ENCODE assay signal across 1 cellular context in the genomic region with DNA sequence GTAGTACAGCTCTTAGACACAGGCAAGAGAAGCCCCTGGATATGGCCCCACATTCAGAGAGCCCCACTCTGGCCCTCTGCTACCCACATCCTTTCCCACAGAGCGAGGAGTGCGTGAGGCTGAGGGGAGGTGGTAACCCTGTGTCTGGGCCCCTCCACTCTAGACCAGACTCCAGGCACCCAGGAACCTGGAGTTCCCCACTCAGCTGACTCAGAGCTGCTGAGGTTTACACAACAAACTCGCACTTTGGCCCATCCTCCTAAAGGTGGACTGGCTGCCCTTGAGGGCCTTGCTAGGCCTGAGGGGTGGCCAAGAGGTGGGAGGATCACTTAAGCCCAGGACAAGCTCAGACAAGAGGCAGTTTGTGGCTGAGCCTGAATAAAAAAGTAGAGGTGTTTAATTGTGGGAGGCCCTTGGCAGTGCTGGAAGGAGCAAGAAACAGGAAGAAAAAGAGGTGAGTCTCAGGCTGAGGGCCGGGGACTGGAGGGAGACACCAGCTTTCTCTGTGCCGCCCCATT.
TF ChIP-seq lines count a peak whose summit lies in the region.

No MANE protein-coding gene starts in this region.

TF ChIP-seq in HepG2, 621 proteins besides CTCF, POLR2A, EP300 and RAD21 (continued from another document and continues in another):
- TF ChIP-seq, protein P1, sequence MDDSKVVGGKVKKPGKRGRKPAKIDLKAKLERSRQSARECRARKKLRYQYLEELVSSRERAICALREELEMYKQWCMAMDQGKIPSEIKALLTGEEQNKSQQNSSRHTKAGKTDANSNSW (CRISPR knock-in tag; IDR thresholded peaks at IDR 0.05; ENCODE audit: borderline replicate concordance): no peak
- TF ChIP-seq, protein P2, sequence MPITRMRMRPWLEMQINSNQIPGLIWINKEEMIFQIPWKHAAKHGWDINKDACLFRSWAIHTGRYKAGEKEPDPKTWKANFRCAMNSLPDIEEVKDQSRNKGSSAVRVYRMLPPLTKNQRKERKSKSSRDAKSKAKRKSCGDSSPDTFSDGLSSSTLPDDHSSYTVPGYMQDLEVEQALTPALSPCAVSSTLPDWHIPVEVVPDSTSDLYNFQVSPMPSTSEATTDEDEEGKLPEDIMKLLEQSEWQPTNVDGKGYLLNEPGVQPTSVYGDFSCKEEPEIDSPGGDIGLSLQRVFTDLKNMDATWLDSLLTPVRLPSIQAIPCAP (CRISPR knock-in tag; IDR thresholded peaks at IDR 0.05; ENCODE audit: low read depth): no peak
- TF ChIP-seq HMG20A (CRISPR knock-in tag; IDR thresholded peaks at IDR 0.05; ENCODE audit: borderline replicate concordance) (peak; percentile 67; the same call in 1 of the 2 replicates), NR2F6 (IDR thresholded peaks at IDR 0.05) (no peak; the same call in 1 of the 2 replicates), NR2F6 (CRISPR knock-in tag; IDR thresholded peaks at IDR 0.05) (0 out of 2 replicates have a peak, but pooled peaks have one; percentile 33), ZNF501 (CRISPR knock-in tag; IDR thresholded peaks at IDR 0.05) (peak; percentile 40; the same call in 1 of the 2 replicates), MED13 (CRISPR knock-in tag; IDR thresholded peaks at IDR 0.05) (no peak), ZFAT (CRISPR knock-in tag; conservative IDR thresholded peaks at IDR 0.05) (no peak), GATA4 (IDR thresholded peaks at IDR 0.05; ENCODE audit: borderline replicate concordance, low read depth) (no peak), KLF11 (CRISPR knock-in tag; IDR thresholded peaks at IDR 0.05) (no peak), FOXM1 (CRISPR knock-in tag; IDR thresholded peaks at IDR 0.05) (no peak), ZNF354B (CRISPR knock-in tag; IDR thresholded peaks at IDR 0.05) (no peak), NBN (conservative IDR thresholded peaks at IDR 0.05) (no peak), ZNF879 (CRISPR knock-in tag; IDR thresholded peaks at IDR 0.05) (no peak), AGO2 (optimal IDR thresholded peaks at IDR 0.05; ENCODE audit: low read depth, low read length) (no peak), EEA1 (CRISPR knock-in tag; IDR thresholded peaks at IDR 0.05; ENCODE audit: borderline replicate concordance) (no peak), MIER2 (CRISPR knock-in tag; IDR thresholded peaks at IDR 0.05) (no peak), ZNF605 (CRISPR knock-in tag; IDR thresholded peaks at IDR 0.05) (no peak), CEBPB (IDR thresholded peaks at IDR 0.05; ENCODE audit: borderline replicate concordance, low read depth, low read length) (peak; percentile 78), ZNF780A (CRISPR knock-in tag; IDR thresholded peaks at IDR 0.05) (0 out of 2 replicates have a peak, but pooled peaks have one; percentile 33), ZNF577 (CRISPR knock-in tag; IDR thresholded peaks at IDR 0.05; ENCODE audit: borderline replicate concordance, low read depth) (no peak), NPAS2 (CRISPR knock-in tag; IDR thresholded peaks at IDR 0.05; ENCODE audit: borderline replicate concordance) (no peak), TGIF2 (CRISPR knock-in tag; IDR thresholded peaks at IDR 0.05) (no peak), EZH2 (conservative IDR thresholded peaks at IDR 0.05; ENCODE audit: low read depth, low read length) (no peak), NCOA2 (CRISPR knock-in tag; IDR thresholded peaks at IDR 0.05) (0 out of 2 replicates have a peak, but pooled peaks have one; percentile 38), NONO (IDR thresholded peaks at IDR 0.05) (no peak), NONO (CRISPR knock-in tag; conservative IDR thresholded peaks at IDR 0.05) (peak; percentile 62), ZNF562 (CRISPR knock-in tag; IDR thresholded peaks at IDR 0.05; ENCODE audit: borderline replicate concordance) (no peak), TSC22D2 (CRISPR knock-in tag; IDR thresholded peaks at IDR 0.05; ENCODE audit: borderline replicate concordance) (no peak), PAWR (CRISPR knock-in tag; IDR thresholded peaks at IDR 0.05; ENCODE audit: borderline replicate concordance) (no peak), DPF2 (CRISPR knock-in tag; IDR thresholded peaks at IDR 0.05; ENCODE audit: borderline replicate concordance, low read depth) (peak; percentile 75), NRL (CRISPR knock-in tag; IDR thresholded peaks at IDR 0.05; ENCODE audit: borderline replicate concordance) (0 out of 2 replicates have a peak, but pooled peaks have one; percentile 28)
- TF ChIP-seq, protein P3, sequence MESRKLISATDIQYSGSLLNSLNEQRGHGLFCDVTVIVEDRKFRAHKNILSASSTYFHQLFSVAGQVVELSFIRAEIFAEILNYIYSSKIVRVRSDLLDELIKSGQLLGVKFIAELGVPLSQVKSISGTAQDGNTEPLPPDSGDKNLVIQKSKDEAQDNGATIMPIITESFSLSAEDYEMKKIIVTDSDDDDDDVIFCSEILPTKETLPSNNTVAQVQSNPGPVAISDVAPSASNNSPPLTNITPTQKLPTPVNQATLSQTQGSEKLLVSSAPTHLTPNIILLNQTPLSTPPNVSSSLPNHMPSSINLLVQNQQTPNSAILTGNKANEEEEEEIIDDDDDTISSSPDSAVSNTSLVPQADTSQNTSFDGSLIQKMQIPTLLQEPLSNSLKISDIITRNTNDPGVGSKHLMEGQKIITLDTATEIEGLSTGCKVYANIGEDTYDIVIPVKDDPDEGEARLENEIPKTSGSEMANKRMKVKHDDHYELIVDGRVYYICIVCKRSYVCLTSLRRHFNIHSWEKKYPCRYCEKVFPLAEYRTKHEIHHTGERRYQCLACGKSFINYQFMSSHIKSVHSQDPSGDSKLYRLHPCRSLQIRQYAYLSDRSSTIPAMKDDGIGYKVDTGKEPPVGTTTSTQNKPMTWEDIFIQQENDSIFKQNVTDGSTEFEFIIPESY (CRISPR knock-in tag; IDR thresholded peaks at IDR 0.05): no peak; the same call in 1 of the 2 replicates
- TF ChIP-seq, protein P4, sequence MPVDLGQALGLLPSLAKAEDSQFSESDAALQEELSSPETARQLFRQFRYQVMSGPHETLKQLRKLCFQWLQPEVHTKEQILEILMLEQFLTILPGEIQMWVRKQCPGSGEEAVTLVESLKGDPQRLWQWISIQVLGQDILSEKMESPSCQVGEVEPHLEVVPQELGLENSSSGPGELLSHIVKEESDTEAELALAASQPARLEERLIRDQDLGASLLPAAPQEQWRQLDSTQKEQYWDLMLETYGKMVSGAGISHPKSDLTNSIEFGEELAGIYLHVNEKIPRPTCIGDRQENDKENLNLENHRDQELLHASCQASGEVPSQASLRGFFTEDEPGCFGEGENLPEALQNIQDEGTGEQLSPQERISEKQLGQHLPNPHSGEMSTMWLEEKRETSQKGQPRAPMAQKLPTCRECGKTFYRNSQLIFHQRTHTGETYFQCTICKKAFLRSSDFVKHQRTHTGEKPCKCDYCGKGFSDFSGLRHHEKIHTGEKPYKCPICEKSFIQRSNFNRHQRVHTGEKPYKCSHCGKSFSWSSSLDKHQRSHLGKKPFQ (CRISPR knock-in tag; IDR thresholded peaks at IDR 0.05; ENCODE audit: insufficient replicate concordance): no peak
- TF ChIP-seq, protein P5, sequence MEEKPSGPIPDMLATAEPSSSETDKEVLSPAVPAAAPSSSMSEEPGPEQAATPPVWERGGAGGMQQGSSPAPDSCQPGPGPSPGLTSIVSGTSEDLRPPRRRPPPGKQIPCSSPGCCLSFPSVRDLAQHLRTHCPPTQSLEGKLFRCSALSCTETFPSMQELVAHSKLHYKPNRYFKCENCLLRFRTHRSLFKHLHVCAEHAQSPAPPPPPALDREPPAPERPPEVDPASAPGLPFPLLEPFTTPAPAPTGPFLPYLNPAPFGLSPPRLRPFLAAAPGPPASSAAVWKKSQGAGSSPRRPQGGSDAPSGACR (CRISPR knock-in tag; IDR thresholded peaks at IDR 0.05): 0 out of 2 replicates have a peak, but pooled peaks have one; percentile 46
- TF ChIP-seq, protein P6, sequence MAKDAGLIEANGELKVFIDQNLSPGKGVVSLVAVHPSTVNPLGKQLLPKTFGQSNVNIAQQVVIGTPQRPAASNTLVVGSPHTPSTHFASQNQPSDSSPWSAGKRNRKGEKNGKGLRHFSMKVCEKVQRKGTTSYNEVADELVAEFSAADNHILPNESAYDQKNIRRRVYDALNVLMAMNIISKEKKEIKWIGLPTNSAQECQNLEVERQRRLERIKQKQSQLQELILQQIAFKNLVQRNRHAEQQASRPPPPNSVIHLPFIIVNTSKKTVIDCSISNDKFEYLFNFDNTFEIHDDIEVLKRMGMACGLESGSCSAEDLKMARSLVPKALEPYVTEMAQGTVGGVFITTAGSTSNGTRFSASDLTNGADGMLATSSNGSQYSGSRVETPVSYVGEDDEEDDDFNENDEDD (CRISPR knock-in tag; IDR thresholded peaks at IDR 0.05; ENCODE audit: borderline replicate concordance): no peak
- TF ChIP-seq, protein P7, sequence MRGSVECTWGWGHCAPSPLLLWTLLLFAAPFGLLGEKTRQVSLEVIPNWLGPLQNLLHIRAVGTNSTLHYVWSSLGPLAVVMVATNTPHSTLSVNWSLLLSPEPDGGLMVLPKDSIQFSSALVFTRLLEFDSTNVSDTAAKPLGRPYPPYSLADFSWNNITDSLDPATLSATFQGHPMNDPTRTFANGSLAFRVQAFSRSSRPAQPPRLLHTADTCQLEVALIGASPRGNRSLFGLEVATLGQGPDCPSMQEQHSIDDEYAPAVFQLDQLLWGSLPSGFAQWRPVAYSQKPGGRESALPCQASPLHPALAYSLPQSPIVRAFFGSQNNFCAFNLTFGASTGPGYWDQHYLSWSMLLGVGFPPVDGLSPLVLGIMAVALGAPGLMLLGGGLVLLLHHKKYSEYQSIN (CRISPR knock-in tag; IDR thresholded peaks at IDR 0.05; ENCODE audit: borderline replicate concordance): no peak
- TF ChIP-seq, protein P8, sequence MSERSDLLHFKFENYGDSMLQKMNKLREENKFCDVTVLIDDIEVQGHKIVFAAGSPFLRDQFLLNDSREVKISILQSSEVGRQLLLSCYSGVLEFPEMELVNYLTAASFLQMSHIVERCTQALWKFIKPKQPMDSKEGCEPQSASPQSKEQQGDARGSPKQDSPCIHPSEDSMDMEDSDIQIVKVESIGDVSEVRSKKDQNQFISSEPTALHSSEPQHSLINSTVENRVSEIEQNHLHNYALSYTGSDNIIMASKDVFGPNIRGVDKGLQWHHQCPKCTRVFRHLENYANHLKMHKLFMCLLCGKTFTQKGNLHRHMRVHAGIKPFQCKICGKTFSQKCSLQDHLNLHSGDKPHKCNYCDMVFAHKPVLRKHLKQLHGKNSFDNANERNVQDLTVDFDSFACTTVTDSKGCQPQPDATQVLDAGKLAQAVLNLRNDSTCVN (CRISPR knock-in tag; IDR thresholded peaks at IDR 0.05; ENCODE audit: borderline replicate concordance): peak; percentile 89; the same call in 1 of the 2 replicates
- TF ChIP-seq, protein P9, sequence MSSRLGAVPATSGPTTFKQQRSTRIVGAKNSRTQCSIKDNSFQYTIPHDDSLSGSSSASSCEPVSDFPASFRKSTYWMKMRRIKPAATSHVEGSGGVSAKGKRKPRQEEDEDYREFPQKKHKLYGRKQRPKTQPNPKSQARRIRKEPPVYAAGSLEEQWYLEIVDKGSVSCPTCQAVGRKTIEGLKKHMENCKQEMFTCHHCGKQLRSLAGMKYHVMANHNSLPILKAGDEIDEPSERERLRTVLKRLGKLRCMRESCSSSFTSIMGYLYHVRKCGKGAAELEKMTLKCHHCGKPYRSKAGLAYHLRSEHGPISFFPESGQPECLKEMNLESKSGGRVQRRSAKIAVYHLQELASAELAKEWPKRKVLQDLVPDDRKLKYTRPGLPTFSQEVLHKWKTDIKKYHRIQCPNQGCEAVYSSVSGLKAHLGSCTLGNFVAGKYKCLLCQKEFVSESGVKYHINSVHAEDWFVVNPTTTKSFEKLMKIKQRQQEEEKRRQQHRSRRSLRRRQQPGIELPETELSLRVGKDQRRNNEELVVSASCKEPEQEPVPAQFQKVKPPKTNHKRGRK (CRISPR knock-in tag; IDR thresholded peaks at IDR 0.05): no peak
- TF ChIP-seq, protein P10, sequence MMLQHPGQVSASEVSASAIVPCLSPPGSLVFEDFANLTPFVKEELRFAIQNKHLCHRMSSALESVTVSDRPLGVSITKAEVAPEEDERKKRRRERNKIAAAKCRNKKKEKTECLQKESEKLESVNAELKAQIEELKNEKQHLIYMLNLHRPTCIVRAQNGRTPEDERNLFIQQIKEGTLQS (CRISPR knock-in tag; IDR thresholded peaks at IDR 0.05): peak; percentile 53; the same call in 1 of the 2 replicates
- TF ChIP-seq, protein P11, sequence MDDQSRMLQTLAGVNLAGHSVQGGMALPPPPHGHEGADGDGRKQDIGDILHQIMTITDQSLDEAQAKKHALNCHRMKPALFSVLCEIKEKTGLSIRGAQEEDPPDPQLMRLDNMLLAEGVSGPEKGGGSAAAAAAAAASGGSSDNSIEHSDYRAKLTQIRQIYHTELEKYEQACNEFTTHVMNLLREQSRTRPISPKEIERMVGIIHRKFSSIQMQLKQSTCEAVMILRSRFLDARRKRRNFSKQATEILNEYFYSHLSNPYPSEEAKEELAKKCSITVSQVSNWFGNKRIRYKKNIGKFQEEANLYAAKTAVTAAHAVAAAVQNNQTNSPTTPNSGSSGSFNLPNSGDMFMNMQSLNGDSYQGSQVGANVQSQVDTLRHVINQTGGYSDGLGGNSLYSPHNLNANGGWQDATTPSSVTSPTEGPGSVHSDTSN (CRISPR knock-in tag; IDR thresholded peaks at IDR 0.05; ENCODE audit: borderline replicate concordance): no peak
- TF ChIP-seq, protein P12, sequence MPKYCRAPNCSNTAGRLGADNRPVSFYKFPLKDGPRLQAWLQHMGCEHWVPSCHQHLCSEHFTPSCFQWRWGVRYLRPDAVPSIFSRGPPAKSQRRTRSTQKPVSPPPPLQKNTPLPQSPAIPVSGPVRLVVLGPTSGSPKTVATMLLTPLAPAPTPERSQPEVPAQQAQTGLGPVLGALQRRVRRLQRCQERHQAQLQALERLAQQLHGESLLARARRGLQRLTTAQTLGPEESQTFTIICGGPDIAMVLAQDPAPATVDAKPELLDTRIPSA (CRISPR knock-in tag; IDR thresholded peaks at IDR 0.05; ENCODE audit: borderline replicate concordance): no peak
- TF ChIP-seq, protein P13, sequence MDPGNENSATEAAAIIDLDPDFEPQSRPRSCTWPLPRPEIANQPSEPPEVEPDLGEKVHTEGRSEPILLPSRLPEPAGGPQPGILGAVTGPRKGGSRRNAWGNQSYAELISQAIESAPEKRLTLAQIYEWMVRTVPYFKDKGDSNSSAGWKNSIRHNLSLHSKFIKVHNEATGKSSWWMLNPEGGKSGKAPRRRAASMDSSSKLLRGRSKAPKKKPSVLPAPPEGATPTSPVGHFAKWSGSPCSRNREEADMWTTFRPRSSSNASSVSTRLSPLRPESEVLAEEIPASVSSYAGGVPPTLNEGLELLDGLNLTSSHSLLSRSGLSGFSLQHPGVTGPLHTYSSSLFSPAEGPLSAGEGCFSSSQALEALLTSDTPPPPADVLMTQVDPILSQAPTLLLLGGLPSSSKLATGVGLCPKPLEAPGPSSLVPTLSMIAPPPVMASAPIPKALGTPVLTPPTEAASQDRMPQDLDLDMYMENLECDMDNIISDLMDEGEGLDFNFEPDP (CRISPR knock-in tag; conservative IDR thresholded peaks at IDR 0.05): no peak
- TF ChIP-seq, protein P14, sequence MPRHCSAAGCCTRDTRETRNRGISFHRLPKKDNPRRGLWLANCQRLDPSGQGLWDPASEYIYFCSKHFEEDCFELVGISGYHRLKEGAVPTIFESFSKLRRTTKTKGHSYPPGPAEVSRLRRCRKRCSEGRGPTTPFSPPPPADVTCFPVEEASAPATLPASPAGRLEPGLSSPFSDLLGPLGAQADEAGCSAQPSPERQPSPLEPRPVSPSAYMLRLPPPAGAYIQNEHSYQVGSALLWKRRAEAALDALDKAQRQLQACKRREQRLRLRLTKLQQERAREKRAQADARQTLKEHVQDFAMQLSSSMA (CRISPR knock-in tag; IDR thresholded peaks at IDR 0.05): no peak
- TF ChIP-seq, protein P15, sequence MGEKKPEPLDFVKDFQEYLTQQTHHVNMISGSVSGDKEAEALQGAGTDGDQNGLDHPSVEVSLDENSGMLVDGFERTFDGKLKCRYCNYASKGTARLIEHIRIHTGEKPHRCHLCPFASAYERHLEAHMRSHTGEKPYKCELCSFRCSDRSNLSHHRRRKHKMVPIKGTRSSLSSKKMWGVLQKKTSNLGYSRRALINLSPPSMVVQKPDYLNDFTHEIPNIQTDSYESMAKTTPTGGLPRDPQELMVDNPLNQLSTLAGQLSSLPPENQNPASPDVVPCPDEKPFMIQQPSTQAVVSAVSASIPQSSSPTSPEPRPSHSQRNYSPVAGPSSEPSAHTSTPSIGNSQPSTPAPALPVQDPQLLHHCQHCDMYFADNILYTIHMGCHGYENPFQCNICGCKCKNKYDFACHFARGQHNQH (CRISPR knock-in tag; IDR thresholded peaks at IDR 0.05): peak; percentile 32; the same call in 1 of the 2 replicates
